Comparison of ENCODE assay signal across 26 cellular contexts in the genomic region with DNA sequence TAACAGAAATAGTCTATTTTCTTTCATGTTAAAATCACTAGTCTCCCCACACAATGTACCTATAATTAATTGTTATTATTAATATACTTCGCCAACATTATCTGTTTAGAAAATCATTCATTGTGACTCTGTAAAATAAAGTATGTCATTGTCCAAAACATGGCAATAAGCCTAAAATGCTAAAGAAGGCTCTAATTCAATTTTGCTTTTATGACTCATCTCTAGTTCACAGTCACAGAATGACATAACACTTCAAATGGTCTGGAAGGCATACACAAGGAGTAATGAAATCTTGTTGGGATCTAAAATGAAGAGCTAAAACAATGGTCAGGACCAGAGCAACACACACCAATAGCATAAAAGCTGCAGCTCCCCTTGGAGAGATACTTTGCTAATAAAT.
DNase-seq lines count a peak whose midpoint lies in the region; ATAC-seq, FAIRE-seq and TF ChIP-seq lines count a peak whose summit lies in the region.
"Had no signal": no experiment of that assay in that cellular context is flagged by ENCODE, and none has a peak within 500 bp of the region (broad histone marks: within the 10 kb centered on the region; RNA-seq: fewer than 3 reads in every experiment).

No MANE protein-coding gene starts in this region.

- FAIRE-seq in bronchial epithelial cell (lab: Jason Lieb, UNC) = no peak
- FAIRE-seq: A204.1 had no signal

- POLR2A ChIA-PET in A673 (lab: Charles Lee; ENCODE audit: low non-redundant PET) = no interaction called here

- CTCF ChIA-PET in A673 (lab: Charles Lee) = no interaction called here

- no peak for ATAC-seq in aorta (ENCODE audit: low FRiP score)
- ATAC-seq: gastrocnemius medialis, left cardiac atrium had no signal

- DNase-seq in A673 (ENCODE audit: low spot score) (peak; percentile 6), GM04503 (ENCODE audit: low read depth) (peak; percentile 22), bronchial epithelial cell (ENCODE audit: low read depth) (peak; percentile 5), globus pallidus (ENCODE audit: low spot score) (peak; percentile 1), vagina (ENCODE audit: extremely low spot score in 2 of 2) (no peak), posterior vena cava (ENCODE audit: low spot score) (no peak), NCI-H1436 (lab: John Stamatoyannopoulos, UW) (no peak), aorta (no peak)
- DNase-seq: activated effector memory CD4-positive, alpha-beta T cell treated with anti-CD3 and anti-CD28 coated beads, Interleukin-2, amount 50 U/mL, for 16 hours; activated T-cell treated with anti-CD3 and anti-CD28 coated beads, Interleukin-2, amount 50 U/mL, for 24 hours; CD8-positive, alpha-beta memory T cell; DMS 273 treated with DMSO at 0.1 percent for 48 hours; effector memory CD4-positive, alpha-beta T cell; gastrocnemius medialis; left cardiac atrium; NCI-H1694 treated with DMSO at 0.1 percent for 48 hours; stimulated activated naive CD4-positive, alpha-beta T cell; testis had no signal

- intact Hi-C loops in A673 (cut with micrococcal nuclease; ENCODE audit: unreplicated experiment) (no loop called here), vagina (cut with DNase I) (no loop called here), posterior vena cava (cut with DNase I) (no loop called here), aorta (cut with DNase I) (no loop called here)

- H3K27me3 ChIP-seq in A673 (replicated peaks; ENCODE audit: insufficient read depth, low read depth, low read length, poor library complexity) (no peaks in the 10 kb centered on the region), bronchial epithelial cell (ENCODE audit: control insufficient read depth, insufficient read depth, low read length) (no peaks in the 10 kb centered on the region), vagina (no peaks in the 10 kb centered on the region), aorta (ENCODE audit: control insufficient read depth in 1 of 2, insufficient read depth in 2 of 2, low read length in 1 of 2) (no peaks in the 10 kb centered on the region)
- H3K27me3 ChIP-seq: cardiac muscle cell, gastrocnemius medialis, hepatocyte, testis had no signal

- no peak for TF ChIP-seq CTCF in A673 (conservative IDR thresholded peaks at IDR 0.05; ENCODE audit: low read depth, low read length)
- TF ChIP-seq CTCF in bronchial epithelial cell (IDR thresholded peaks at IDR 0.05; ENCODE audit: insufficient read depth, low read length, severe bottlenecking) = no peak
- no peak for TF ChIP-seq CTCF in vagina (IDR thresholded peaks at IDR 0.05)

- H3K27ac ChIP-seq in A673 (ENCODE audit: low read depth, low read length, poor library complexity, severe bottlenecking) (no peak overlapping the region), vagina (no peak overlapping the region), aorta (ENCODE audit: low read depth in 1 of 2, low read length in 2 of 2) (no peak overlapping the region)
- H3K27ac ChIP-seq: cardiac muscle cell, coronary artery, gastrocnemius medialis, hepatocyte, RWPE1, SK-N-MC, skin epidermis, testis had no signal

- 53 to 60% methylated on average over 1 of the region's 1 CpG for WGBS in aorta, 2 donors

- no peaks in the 10 kb centered on the region for H3K36me3 ChIP-seq in A673 (ENCODE audit: insufficient read depth, low read length, poor library complexity, severe bottlenecking)
- no peaks in the 10 kb centered on the region for H3K36me3 ChIP-seq in bronchial epithelial cell (ENCODE audit: control insufficient read depth, insufficient read depth, low read length)
- H3K36me3 ChIP-seq in vagina = no peaks in the 10 kb centered on the region
- H3K36me3 ChIP-seq in aorta (ENCODE audit: control insufficient read depth in 1 of 2, insufficient read depth in 2 of 2, low read length in 1 of 2) = no peaks in the 10 kb centered on the region
- H3K36me3 ChIP-seq: cardiac muscle cell, gastrocnemius medialis had no signal

- BruUV-seq in A673 (replicated peaks; lab: Mats Ljungman, UMichigan) = no TSS peak

- H3K4me3 ChIP-seq in A673 (ENCODE audit: low read depth, low read length, poor library complexity, severe bottlenecking) (no peak overlapping the region), bronchial epithelial cell (ENCODE audit: low read depth, low read length) (no peak overlapping the region), vagina (no peak overlapping the region), aorta (ENCODE audit: low read length in 2 of 2) (no peak overlapping the region)
- H3K4me3 ChIP-seq: cardiac muscle cell, coronary artery, gastrocnemius medialis, hepatocyte, lung, SK-N-MC, skin epidermis, testis had no signal

- no peaks in the 10 kb centered on the region for H3K9me3 ChIP-seq in A673 (ENCODE audit: low read depth, low read length, poor library complexity, severe bottlenecking)
- no peaks in the 10 kb centered on the region for H3K9me3 ChIP-seq in vagina
- H3K9me3 ChIP-seq in aorta (ENCODE audit: control insufficient read depth, low read length) = no peaks in the 10 kb centered on the region
- H3K9me3 ChIP-seq: gastrocnemius medialis, testis had no signal

- H3K4me1 ChIP-seq in A673 (ENCODE audit: insufficient read depth, low read length, poor library complexity, severe bottlenecking) (no peaks in the 10 kb centered on the region), vagina (no peaks in the 10 kb centered on the region), aorta (ENCODE audit: control insufficient read depth in 1 of 2, insufficient read depth in 2 of 2, low read length in 2 of 2) (no peaks in the 10 kb centered on the region)
- H3K4me1 ChIP-seq: gastrocnemius medialis, testis had no signal

- no peak for TF ChIP-seq POLR2A in vagina (IDR thresholded peaks at IDR 0.05)

Comparison
In these comparisons a context has a peak if more than half of its experiments do, and no peak if none do; other contexts are left out.
1. DNase-seq: peak in A673 (single experiment), GM04503 (single experiment), bronchial epithelial cell (single experiment) and globus pallidus (single experiment); none in vagina (0 of 2), posterior vena cava (single experiment), NCI-H1436 (single experiment) and aorta (0 of 2).